In the genomic region with DNA sequence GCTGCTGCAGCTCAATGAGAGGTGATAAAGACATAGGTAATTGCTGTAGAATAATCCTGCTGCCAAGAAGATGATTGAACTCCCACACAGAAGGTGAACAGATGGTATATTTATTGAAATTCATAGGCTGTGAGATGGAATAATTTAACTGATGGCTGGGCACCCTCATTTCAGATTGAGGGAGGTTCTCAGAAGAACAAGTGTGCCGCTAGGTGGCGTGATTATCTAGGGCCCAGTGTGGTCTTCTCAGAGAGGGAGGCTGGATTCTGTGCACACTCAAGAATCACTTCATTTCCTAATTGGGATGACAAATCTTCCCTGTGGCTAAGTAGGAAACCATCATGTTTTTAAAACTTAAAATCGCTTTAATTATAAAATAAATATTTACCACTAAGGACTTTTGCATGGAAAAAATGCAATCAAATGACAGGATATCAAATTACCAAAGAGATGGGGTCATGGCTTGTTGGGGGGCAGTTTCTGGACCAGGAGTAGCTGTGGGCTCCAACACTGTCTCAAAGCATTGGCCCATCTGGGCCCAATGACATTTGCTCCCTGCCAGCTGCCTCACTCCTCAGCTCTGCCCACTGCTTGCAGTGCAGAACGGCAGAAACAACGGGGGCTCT, we compare ENCODE assay signal across 8 cellular contexts.
DNase-seq lines count a peak whose midpoint lies in the region; ATAC-seq and TF ChIP-seq lines count a peak whose summit lies in the region.

No MANE protein-coding gene starts in this region.

- H3K4me3 Mint-ChIP-seq in HFFc6: no peak overlapping the region
- no peak overlapping the region for H3K4me3 Mint-ChIP-seq in activated CD4-positive, alpha-beta T cell treated with anti-CD3 and anti-CD28 coated beads, Interleukin-2, amount 10 ng/mL, durations not matched to agents 24 days and 14 days

- TF ChIP-seq CTCF in HFFc6 (IDR thresholded peaks at IDR 0.05): peak; percentile 90

- peaks cover 21% of the 10 kb centered on the region; the same call in 1 of the 2 replicates for H3K27me3 Mint-ChIP-seq in HFFc6 (ENCODE audit: insufficient read depth)
- peaks cover 28% of the 10 kb centered on the region for H3K27me3 Mint-ChIP-seq in activated CD4-positive, alpha-beta T cell treated with anti-CD3 and anti-CD28 coated beads, Interleukin-2, amount 10 ng/mL, durations not matched to agents 24 days and 14 days

- no peaks in the 10 kb centered on the region for H3K9me3 Mint-ChIP-seq in HFFc6
- no peaks in the 10 kb centered on the region for H3K9me3 Mint-ChIP-seq in activated CD4-positive, alpha-beta T cell treated with anti-CD3 and anti-CD28 coated beads, Interleukin-2, amount 10 ng/mL, durations not matched to agents 24 days and 14 days

- peaks cover 18% of the 10 kb centered on the region for H3K4me1 Mint-ChIP-seq in HFFc6 (ENCODE audit: low read depth)
- peaks cover 13% of the 10 kb centered on the region for H3K4me1 Mint-ChIP-seq in activated CD4-positive, alpha-beta T cell treated with anti-CD3 and anti-CD28 coated beads, Interleukin-2, amount 10 ng/mL, durations not matched to agents 24 days and 14 days

- no peaks in the 10 kb centered on the region for H3K36me3 Mint-ChIP-seq in HFFc6 (ENCODE audit: low read depth)
- peaks cover 3% of the 10 kb centered on the region for H3K36me3 Mint-ChIP-seq in activated CD4-positive, alpha-beta T cell treated with anti-CD3 and anti-CD28 coated beads, Interleukin-2, amount 10 ng/mL, durations not matched to agents 24 days and 14 days (ENCODE audit: low read depth)

- ATAC-seq in HG03135 (IDR thresholded peaks at IDR 0.05; ENCODE audit: unreplicated experiment): no peak

- DNase-seq in DMS114 treated with DMSO at 0.1 percent for 48 hours (lab: John Stamatoyannopoulos, UW; ENCODE audit: unreplicated experiment): peak; percentile 46
- peak; percentile 46 for DNase-seq in HFFc6
- DNase-seq in NCI-H2196 treated with DMSO at 0.1 percent for 48 hours (lab: John Stamatoyannopoulos, UW; ENCODE audit: unreplicated experiment): peak; percentile 34
- DNase-seq in activated CD4-positive, alpha-beta T cell treated with anti-CD3 and anti-CD28 coated beads, Interleukin-2, amount 10 ng/mL, durations not matched to agents 24 days and 14 days: peak; percentile 85
- peak; percentile 66 for DNase-seq in ecto neural progenitor cell (ENCODE audit: low spot score)
- peak; percentile 61 for DNase-seq in middle frontal gyrus (ENCODE audit: extremely low spot score, low spot score)
- DNase-seq in stimulated activated CD8-positive, alpha-beta memory T cell treated with anti-CD3 and anti-CD28 coated beads, Interleukin-7, amount 100 ng/mL, for 4 hours (ENCODE audit: low read depth in 2 of 2): peak; percentile 16 to 24

- intact Hi-C loops in activated CD4-positive, alpha-beta T cell treated with anti-CD3 and anti-CD28 coated beads, Interleukin-2, amount 10 ng/mL, durations not matched to agents 24 days and 14 days (cut with micrococcal nuclease): loop anchor here (1.0 kb wide), 1 partner anchor 233 kb away; no protein-coding TSS in a partner anchor

- no peak overlapping the region for H3K27ac Mint-ChIP-seq in HFFc6
- no peak overlapping the region for H3K27ac Mint-ChIP-seq in activated CD4-positive, alpha-beta T cell treated with anti-CD3 and anti-CD28 coated beads, Interleukin-2, amount 10 ng/mL, durations not matched to agents 24 days and 14 days

Comparison
In these comparisons a context has a peak if more than half of its experiments do, and no peak if none do; other contexts are left out.
1. DNase-seq: peak in every context shown above with its lines; median percentile 85 in activated CD4-positive, alpha-beta T cell treated with anti-CD3 and anti-CD28 coated beads, Interleukin-2, amount 10 ng/mL, durations not matched to agents 24 days and 14 days; 66 in ecto neural progenitor cell; 61 in middle frontal gyrus; 46 in DMS114 treated with DMSO at 0.1 percent for 48 hours; 46 in HFFc6; 34 in NCI-H2196 treated with DMSO at 0.1 percent for 48 hours; 20 in stimulated activated CD8-positive, alpha-beta memory T cell treated with anti-CD3 and anti-CD28 coated beads, Interleukin-7, amount 100 ng/mL, for 4 hours.